In the genomic region with DNA sequence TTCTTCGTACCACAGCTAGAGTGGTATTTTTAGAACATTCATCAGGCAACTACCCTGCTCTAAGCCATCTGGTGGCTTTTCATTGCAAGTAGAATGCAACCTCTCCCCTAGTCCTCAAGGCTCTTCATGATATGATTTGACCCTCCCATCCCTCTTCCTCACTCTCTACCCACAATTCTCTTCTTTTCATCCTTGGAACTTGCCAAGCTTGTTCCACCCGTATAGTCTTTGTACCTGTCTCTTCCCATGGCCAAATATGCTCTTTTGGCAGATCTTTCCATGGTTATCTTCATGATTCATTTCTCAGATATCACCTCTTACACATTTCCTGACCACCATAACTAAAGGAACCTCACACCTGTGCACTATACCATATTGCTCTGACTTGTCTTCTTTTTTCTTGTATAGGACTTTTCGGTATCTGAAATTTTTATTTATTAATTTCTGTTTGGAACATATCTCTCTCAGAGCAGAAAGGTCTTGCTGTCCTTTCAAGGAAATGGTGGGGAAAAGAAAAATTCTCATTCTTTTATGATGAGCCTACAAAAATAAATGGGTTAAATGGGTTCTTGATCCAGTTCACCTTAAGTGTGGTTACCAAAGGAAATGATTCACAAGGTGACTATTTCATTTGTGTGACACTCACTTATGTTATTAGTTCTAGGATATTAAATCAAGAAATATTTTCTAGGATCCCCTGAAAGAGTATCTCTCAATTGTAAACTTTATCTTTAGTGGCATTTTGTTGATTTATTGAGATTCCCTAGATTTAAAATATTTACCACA, we compare ENCODE assay signal across 1 cellular context.
TF ChIP-seq lines count a peak whose summit lies in the region.

No MANE protein-coding gene starts in this region.

TF ChIP-seq in IMR-90, 13 proteins besides CTCF, POLR2A, EP300 and RAD21:
- TF ChIP-seq CHD1 (IDR thresholded peaks at IDR 0.05; ENCODE audit: low read depth, low read length) (no peak), RFX5 (IDR thresholded peaks at IDR 0.05; ENCODE audit: low read depth, low read length) (no peak), MXI1 (IDR thresholded peaks at IDR 0.05; ENCODE audit: borderline replicate concordance, low read depth, low read length) (no peak), FOS (IDR thresholded peaks at IDR 0.05; ENCODE audit: low read depth, low read length) (no peak), NFE2L2 (IDR thresholded peaks at IDR 0.05; ENCODE audit: low read depth, low read length) (no peak)
- TF ChIP-seq, protein P1, sequence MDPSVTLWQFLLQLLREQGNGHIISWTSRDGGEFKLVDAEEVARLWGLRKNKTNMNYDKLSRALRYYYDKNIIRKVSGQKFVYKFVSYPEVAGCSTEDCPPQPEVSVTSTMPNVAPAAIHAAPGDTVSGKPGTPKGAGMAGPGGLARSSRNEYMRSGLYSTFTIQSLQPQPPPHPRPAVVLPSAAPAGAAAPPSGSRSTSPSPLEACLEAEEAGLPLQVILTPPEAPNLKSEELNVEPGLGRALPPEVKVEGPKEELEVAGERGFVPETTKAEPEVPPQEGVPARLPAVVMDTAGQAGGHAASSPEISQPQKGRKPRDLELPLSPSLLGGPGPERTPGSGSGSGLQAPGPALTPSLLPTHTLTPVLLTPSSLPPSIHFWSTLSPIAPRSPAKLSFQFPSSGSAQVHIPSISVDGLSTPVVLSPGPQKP (IDR thresholded peaks at IDR 0.05; ENCODE audit: borderline replicate concordance, low read depth, low read length), result no peak
- TF ChIP-seq, protein P2, sequence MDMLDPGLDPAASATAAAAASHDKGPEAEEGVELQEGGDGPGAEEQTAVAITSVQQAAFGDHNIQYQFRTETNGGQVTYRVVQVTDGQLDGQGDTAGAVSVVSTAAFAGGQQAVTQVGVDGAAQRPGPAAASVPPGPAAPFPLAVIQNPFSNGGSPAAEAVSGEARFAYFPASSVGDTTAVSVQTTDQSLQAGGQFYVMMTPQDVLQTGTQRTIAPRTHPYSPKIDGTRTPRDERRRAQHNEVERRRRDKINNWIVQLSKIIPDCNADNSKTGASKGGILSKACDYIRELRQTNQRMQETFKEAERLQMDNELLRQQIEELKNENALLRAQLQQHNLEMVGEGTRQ (IDR thresholded peaks at IDR 0.05; ENCODE audit: low read depth, low read length), result no peak
